ENCODE assay signal across 16 cellular contexts in genomic region chr6:40627316-40627715, GRCh38. TPM values are rescaled to one million over a fixed set of nuclear protein-coding genes. Genes with fewer than 3 reads are reported as not detected.
"Had no signal": no experiment of that assay in that cellular context is flagged by ENCODE, and none has a peak within 500 bp of the region (broad histone marks: within the 10 kb centered on the region; RNA-seq: fewer than 3 reads in every experiment).

No MANE protein-coding gene starts in this region.

- H3K27ac Mint-ChIP-seq: activated naive CD4-positive, alpha-beta T cell treated with anti-CD3 and anti-CD28 coated beads, Interleukin-2, amount 10 ng/mL, durations not matched to agents 7 days and 5 days; nephron progenitor cell; stimulated activated naive B cell treated with anti-CD40 and anti-IgM and Interleukin-4, amounts not matched to agents 10 μg/mL and 1 μg/mL and 100 μg/mL, for 72 hours; T-helper 1 cell treated with Interleukin-12 subunit alpha and Interleukin-12 subunit beta and Interleukin-4 antibody, amounts not matched to agents 30 μg/mL and 1 μg/mL, for 36 hours had no signal

- H3K27me3 ChIP-seq: right lobe of liver, spleen, upper lobe of left lung had no signal

- H3K9me3 Mint-ChIP-seq: activated naive CD4-positive, alpha-beta T cell treated with anti-CD3 and anti-CD28 coated beads, Interleukin-2, amount 10 ng/mL, durations not matched to agents 7 days and 5 days had no signal

- DNase-seq: activated CD4-positive, alpha-beta T cell treated with anti-CD3 and anti-CD28 coated beads for 48 hours; activated naive CD4-positive, alpha-beta T cell treated with anti-CD3 and anti-CD28 coated beads, Interleukin-2, amount 10 ng/mL, durations not matched to agents 7 days and 5 days; cortex of kidney; effector CD8-positive, alpha-beta T cell; hypothalamus; left colon; nephron progenitor cell; psoas muscle; right lobe of liver; spleen; stimulated activated CD4-positive, alpha-beta T cell treated with anti-CD3 and anti-CD28 coated beads, Interleukin-1b, Interleukin-23, amount 100 ng/mL, for 48 hours; stimulated activated naive B cell treated with anti-CD40 and anti-IgM and Interleukin-4, amounts not matched to agents 10 μg/mL and 1 μg/mL and 100 μg/mL, for 72 hours; upper lobe of left lung had no signal

- H3K4me1 ChIP-seq: psoas muscle, right lobe of liver, spleen, upper lobe of left lung had no signal

- H3K27ac ChIP-seq: psoas muscle, right lobe of liver, spleen, upper lobe of left lung had no signal

- H3K36me3 Mint-ChIP-seq: activated naive CD4-positive, alpha-beta T cell treated with anti-CD3 and anti-CD28 coated beads, Interleukin-2, amount 10 ng/mL, durations not matched to agents 7 days and 5 days; stimulated activated naive B cell treated with anti-CD40 and anti-IgM and Interleukin-4, amounts not matched to agents 10 μg/mL and 1 μg/mL and 100 μg/mL, for 72 hours had no signal

- H3K27me3 Mint-ChIP-seq: stimulated activated naive B cell treated with anti-CD40 and anti-IgM and Interleukin-4, amounts not matched to agents 10 μg/mL and 1 μg/mL and 100 μg/mL, for 72 hours had no signal

- H3K9me3 ChIP-seq: psoas muscle, right lobe of liver, upper lobe of left lung had no signal

- H3K4me3 ChIP-seq: psoas muscle, right lobe of liver, spleen, upper lobe of left lung had no signal

- H3K4me3 Mint-ChIP-seq: activated naive CD4-positive, alpha-beta T cell treated with anti-CD3 and anti-CD28 coated beads, Interleukin-2, amount 10 ng/mL, durations not matched to agents 7 days and 5 days; central memory CD8-positive, alpha-beta T cell; nephron progenitor cell; stimulated activated naive B cell treated with anti-CD40 and anti-IgM and Interleukin-4, amounts not matched to agents 10 μg/mL and 1 μg/mL and 100 μg/mL, for 72 hours; T-helper 1 cell treated with Interleukin-12 subunit alpha and Interleukin-12 subunit beta and Interleukin-4 antibody, amounts not matched to agents 30 μg/mL and 1 μg/mL, for 36 hours had no signal

- H3K4me1 Mint-ChIP-seq: activated naive CD4-positive, alpha-beta T cell treated with anti-CD3 and anti-CD28 coated beads, Interleukin-2, amount 10 ng/mL, durations not matched to agents 7 days and 5 days; central memory CD8-positive, alpha-beta T cell; stimulated activated naive B cell treated with anti-CD40 and anti-IgM and Interleukin-4, amounts not matched to agents 10 μg/mL and 1 μg/mL and 100 μg/mL, for 72 hours had no signal

- ATAC-seq: left colon; psoas muscle; right lobe of liver; stimulated activated naive B cell treated with anti-CD40 and anti-IgM and Interleukin-4, amounts not matched to agents 10 μg/mL and 1 μg/mL and 100 μg/mL, for 72 hours had no signal

- H3K36me3 ChIP-seq: right lobe of liver, spleen, upper lobe of left lung had no signal

RNA-seq across cellular contexts. Expression of gene LRFN2, which starts 40.2 kb away (rescaled TPM):
- total RNA-seq: omental fat pad, psoas muscle had no signal
